Comparison of ENCODE assay signal across 9 cellular contexts in genomic region chr20:22402990-22403859, GRCh38.
DNase-seq lines count a peak whose midpoint lies in the region; ATAC-seq, FAIRE-seq and TF ChIP-seq lines count a peak whose summit lies in the region.
"Had no signal": no experiment of that assay in that cellular context is flagged by ENCODE, and none has a peak within 500 bp of the region (broad histone marks: within the 10 kb centered on the region; RNA-seq: fewer than 3 reads in every experiment).

No MANE protein-coding gene starts in this region.

- no peaks in the 10 kb centered on the region for H3K36me3 Mint-ChIP-seq in osteocyte (ENCODE audit: unreplicated experiment)

- TF ChIP-seq POLR2A in esophagus muscularis mucosa (IDR thresholded peaks at IDR 0.05; ENCODE audit: low read depth), result no peak

- no peak for FAIRE-seq in pancreas (lab: Jason Lieb, UNC)
- no peak for FAIRE-seq in GM19239 (lab: Jason Lieb, UNC)

- no peaks in the 10 kb centered on the region for H3K9me3 Mint-ChIP-seq in osteocyte (ENCODE audit: unreplicated experiment)
- H3K9me3 Mint-ChIP-seq: T-helper 2 cell treated with Interferon-gamma antibody and Interleukin-4, amounts not matched to agents 5 μg/mL and 100 μg/mL, for 36 hours had no signal

- DNase-seq in NCI-H345 (lab: John Stamatoyannopoulos, UW) (peak; percentile 84), esophagus muscularis mucosa (ENCODE audit: extremely low spot score) (no peak), pancreas (peak in 2 of 6 donors; percentile 11 to 26), osteocyte (ENCODE audit: extremely low spot score, unreplicated experiment) (no peak), GM19239 (ENCODE audit: insufficient read length, low spot score) (no peak), T-helper 2 cell (no peak)
- DNase-seq in stimulated activated CD4-positive, alpha-beta T cell treated with anti-CD3 and anti-CD28 coated beads, Interleukin-1b, Interleukin-23, amount 100 ng/mL, for 48 hours, result no peak

- H3K36me3 ChIP-seq in esophagus muscularis mucosa, result no peaks in the 10 kb centered on the region
- no peaks in the 10 kb centered on the region for H3K36me3 ChIP-seq in pancreas

- peaks cover 2% of the 10 kb centered on the region for H3K27me3 Mint-ChIP-seq in osteocyte (ENCODE audit: unreplicated experiment)

- H3K27me3 ChIP-seq in esophagus muscularis mucosa (peaks cover 0 to 31% (median 0%) of the 10 kb centered on the region in 4 donors), pancreas (no peaks in the 10 kb centered on the region)

- no peak overlapping the region for H3K27ac ChIP-seq in esophagus muscularis mucosa (replicated peaks in 1 of 4)
- H3K27ac ChIP-seq in pancreas, result peak overlapping the region in 3 of 4 donors; percentile 3 to 68 (median 61)

- ATAC-seq in GM18498 (IDR thresholded peaks at IDR 0.05; ENCODE audit: unreplicated experiment) (peak; percentile 22), pancreas (peak; percentile 45 to 74 (median 68))

- no peak overlapping the region for H3K4me3 Mint-ChIP-seq in osteocyte (ENCODE audit: unreplicated experiment)
- H3K4me3 Mint-ChIP-seq: T-helper 2 cell treated with Interferon-gamma antibody and Interleukin-4, amounts not matched to agents 5 μg/mL and 100 μg/mL, for 36 hours had no signal

- no peak for TF ChIP-seq CTCF in esophagus muscularis mucosa (IDR thresholded peaks at IDR 0.05)
- TF ChIP-seq CTCF in pancreas (IDR thresholded peaks at IDR 0.05), result no peak
- TF ChIP-seq CTCF in osteocyte (IDR thresholded peaks at IDR 0.05), result no peak

- H3K4me1 Mint-ChIP-seq in osteocyte (ENCODE audit: unreplicated experiment), result no peaks in the 10 kb centered on the region

- H3K27ac Mint-ChIP-seq in osteocyte (ENCODE audit: unreplicated experiment), result no peak overlapping the region
- H3K27ac Mint-ChIP-seq: T-helper 2 cell treated with Interferon-gamma antibody and Interleukin-4, amounts not matched to agents 5 μg/mL and 100 μg/mL, for 36 hours had no signal

- no peaks in the 10 kb centered on the region for H3K9me3 ChIP-seq in esophagus muscularis mucosa
- no peaks in the 10 kb centered on the region for H3K9me3 ChIP-seq in pancreas

- TF ChIP-seq EP300 in esophagus muscularis mucosa (IDR thresholded peaks at IDR 0.05), result no peak

- H3K4me3 ChIP-seq in esophagus muscularis mucosa (peak overlapping the region; percentile 33 to 47 (median 36)), pancreas (peak overlapping the region in 2 of 4 donors; percentile 10 to 28)

- intact Hi-C loops in esophagus muscularis mucosa (cut with DNase I) (no loop called here), pancreas (cut with DNase I) (no loop called here)

- 20% methylated on average over 18 of the region's 18 CpGs for WGBS in esophagus muscularis mucosa
- WGBS in pancreas, 2 donors, result 15 to 23% methylated on average over 18 of the region's 18 CpGs

- H3K4me1 ChIP-seq in esophagus muscularis mucosa (peaks cover 0 to 19% (median 18%) of the 10 kb centered on the region in 4 donors), pancreas (peaks cover 9 to 31% (median 14%) of the 10 kb centered on the region in 3 donors)

Comparison
In these comparisons a context has a peak if more than half of its experiments do, and no peak if none do; other contexts are left out.
1. H3K27ac ChIP-seq: peak in pancreas (3 of 4); none in esophagus muscularis mucosa (0 of 4).